Comparison of ENCODE assay signal across 22 cellular contexts in genomic region chr16:67774457-67774853, GRCh38. TPM values are rescaled to one million over a fixed set of nuclear protein-coding genes. Genes with fewer than 3 reads are reported as not detected.
A peak's percentile ranks its signal among the peaks of the same experiment; 100 is the strongest.
DNase-seq lines count a peak whose midpoint lies in the region; ATAC-seq and TF ChIP-seq lines count a peak whose summit lies in the region.
"Had no signal": no experiment of that assay in that cellular context is flagged by ENCODE, and none has a peak within 500 bp of the region (broad histone marks: within the 10 kb centered on the region; RNA-seq: fewer than 3 reads in every experiment).

No MANE protein-coding gene starts in this region.

- WGBS in psoas muscle, 3 donors: 38 to 68% (median 39%) methylated on average over 3 of the region's 3 CpGs
- 81 to 85% methylated on average over 3 of the region's 3 CpGs for WGBS in aorta, 2 donors

- H3K27ac Mint-ChIP-seq in activated CD8-positive, alpha-beta T cell treated with anti-CD3 and anti-CD28 coated beads for 36 hours: peak overlapping the region; percentile 62
- no peak overlapping the region for H3K27ac Mint-ChIP-seq in activated CD8-positive, alpha-beta T cell treated with anti-CD3 and anti-CD28 coated beads, Interleukin-2, amount 10 ng/mL, durations not matched to agents 7 days and 5 days
- H3K27ac Mint-ChIP-seq in endothelial cell (ENCODE audit: unreplicated experiment): peak overlapping the region; percentile 97
- H3K27ac Mint-ChIP-seq: GM23338 had no signal

- no peaks in the 10 kb centered on the region for H3K27me3 Mint-ChIP-seq in activated CD8-positive, alpha-beta T cell treated with anti-CD3 and anti-CD28 coated beads for 36 hours
- H3K27me3 Mint-ChIP-seq in activated CD8-positive, alpha-beta T cell treated with anti-CD3 and anti-CD28 coated beads, Interleukin-2, amount 10 ng/mL, durations not matched to agents 7 days and 5 days (ENCODE audit: low read depth): no peaks in the 10 kb centered on the region
- peaks cover 4% of the 10 kb centered on the region for H3K27me3 Mint-ChIP-seq in endothelial cell (ENCODE audit: unreplicated experiment)
- H3K27me3 Mint-ChIP-seq: CD4-positive, alpha-beta memory T cell had no signal

- no peaks in the 10 kb centered on the region for H3K9me3 ChIP-seq in psoas muscle
- no peaks in the 10 kb centered on the region for H3K9me3 ChIP-seq in aorta (ENCODE audit: control insufficient read depth, low read length)
- H3K9me3 ChIP-seq: BLaER1, SJSA1 had no signal

- peaks cover 4% of the 10 kb centered on the region for H3K4me1 Mint-ChIP-seq in activated CD8-positive, alpha-beta T cell treated with anti-CD3 and anti-CD28 coated beads for 36 hours (ENCODE audit: low read depth)
- peaks cover 4% of the 10 kb centered on the region for H3K4me1 Mint-ChIP-seq in activated CD8-positive, alpha-beta T cell treated with anti-CD3 and anti-CD28 coated beads, Interleukin-2, amount 10 ng/mL, durations not matched to agents 7 days and 5 days (ENCODE audit: low read depth)
- peaks cover 41% of the 10 kb centered on the region for H3K4me1 Mint-ChIP-seq in endothelial cell (ENCODE audit: unreplicated experiment)

- H3K4me3 Mint-ChIP-seq in activated CD8-positive, alpha-beta T cell treated with anti-CD3 and anti-CD28 coated beads for 36 hours: no peak overlapping the region
- H3K4me3 Mint-ChIP-seq in activated CD8-positive, alpha-beta T cell treated with anti-CD3 and anti-CD28 coated beads, Interleukin-2, amount 10 ng/mL, durations not matched to agents 7 days and 5 days: no peak overlapping the region
- H3K4me3 Mint-ChIP-seq in endothelial cell (ENCODE audit: unreplicated experiment): peak overlapping the region; percentile 75
- H3K4me3 Mint-ChIP-seq: CD4-positive, alpha-beta memory T cell; GM23338 had no signal

- no peaks in the 10 kb centered on the region for H3K9me3 Mint-ChIP-seq in activated CD8-positive, alpha-beta T cell treated with anti-CD3 and anti-CD28 coated beads for 36 hours
- no peaks in the 10 kb centered on the region for H3K9me3 Mint-ChIP-seq in activated CD8-positive, alpha-beta T cell treated with anti-CD3 and anti-CD28 coated beads, Interleukin-2, amount 10 ng/mL, durations not matched to agents 7 days and 5 days (ENCODE audit: insufficient read depth)
- no peaks in the 10 kb centered on the region for H3K9me3 Mint-ChIP-seq in endothelial cell (ENCODE audit: unreplicated experiment)
- H3K9me3 Mint-ChIP-seq: CD4-positive, alpha-beta memory T cell had no signal

- no peak for DNase-seq in activated CD8-positive, alpha-beta T cell treated with anti-CD3 and anti-CD28 coated beads for 36 hours
- DNase-seq in activated CD8-positive, alpha-beta T cell treated with anti-CD3 and anti-CD28 coated beads, Interleukin-2, amount 10 ng/mL, durations not matched to agents 7 days and 5 days: no peak
- no peak for DNase-seq in endothelial cell (ENCODE audit: low spot score)
- DNase-seq in psoas muscle: no peak
- no peak for DNase-seq in aorta
- no peak for DNase-seq in NCI-H2196 (lab: John Stamatoyannopoulos, UW; ENCODE audit: unreplicated experiment)
- no peak for DNase-seq in RWPE1 (ENCODE audit: low spot score)
- DNase-seq: ACHN; CD4-positive, alpha-beta memory T cell; HCEC 1CT; NCI-H1105; NCI-H146; NCI-H2029 treated with DMSO at 0.1 percent for 48 hours; NCI-H345; NCI-H524; NCI-H774; NK-92 treated with Interleukin-12 subunit alpha and Interleukin-12 subunit beta, amount 100 ng/mL, for 24 hours had no signal

- intact Hi-C loops in activated CD8-positive, alpha-beta T cell treated with anti-CD3 and anti-CD28 coated beads for 36 hours (cut with micrococcal nuclease): no loop called here
- intact Hi-C loops in psoas muscle (cut with DNase I): no loop called here
- intact Hi-C loops in aorta (cut with DNase I): no loop called here

- no peak overlapping the region for H3K4me3 ChIP-seq in psoas muscle
- H3K4me3 ChIP-seq in aorta (ENCODE audit: low read length in 2 of 2): no peak overlapping the region
- H3K4me3 ChIP-seq: BLaER1, GM23338, SJSA1 had no signal

- H3K4me1 ChIP-seq in psoas muscle (peaks cover 22% of the 10 kb centered on the region), aorta (ENCODE audit: control insufficient read depth in 1 of 2, insufficient read depth in 2 of 2, low read length in 2 of 2) (no peaks in the 10 kb centered on the region)
- H3K4me1 ChIP-seq: SJSA1 had no signal

- POLR2A ChIA-PET in activated CD8-positive, alpha-beta T cell treated with anti-CD3 and anti-CD28 coated beads for 36 hours (lab: Charles Lee): no interaction called here
- POLR2A ChIA-PET in activated CD8-positive, alpha-beta T cell treated with anti-CD3 and anti-CD28 coated beads, Interleukin-2, amount 10 ng/mL, durations not matched to agents 7 days and 5 days (lab: Charles Lee): no interaction called here
- POLR2A ChIA-PET in RWPE1 (lab: Yijun Ruan, JAX; ENCODE audit: low non-redundant PET): no interaction called here

- CTCF ChIA-PET in activated CD8-positive, alpha-beta T cell treated with anti-CD3 and anti-CD28 coated beads for 36 hours (lab: Charles Lee): no interaction called here
- CTCF ChIA-PET in activated CD8-positive, alpha-beta T cell treated with anti-CD3 and anti-CD28 coated beads, Interleukin-2, amount 10 ng/mL, durations not matched to agents 7 days and 5 days (lab: Charles Lee): interaction anchor here (1.1 kb wide), 1 partner anchor 253 kb away, joined by 3 read pairs; no protein-coding TSS in a partner anchor
- CTCF ChIA-PET in RWPE1 (lab: Yijun Ruan, JAX): interaction anchor here (1.7 kb wide), 1 partner anchor 42 kb away, joined by 7 read pairs; no protein-coding TSS in a partner anchor

- no peak for ATAC-seq in activated CD8-positive, alpha-beta T cell treated with anti-CD3 and anti-CD28 coated beads for 36 hours
- ATAC-seq in activated CD8-positive, alpha-beta T cell treated with anti-CD3 and anti-CD28 coated beads, Interleukin-2, amount 10 ng/mL, durations not matched to agents 7 days and 5 days: no peak
- peak in 3 of 4 donors; percentile 52 to 69 (median 56) for ATAC-seq in psoas muscle
- ATAC-seq in aorta (ENCODE audit: low FRiP score): peak; percentile 30
- ATAC-seq in HG03280 (IDR thresholded peaks at IDR 0.05; ENCODE audit: unreplicated experiment): no peak
- ATAC-seq: GM23338 had no signal

- no peaks in the 10 kb centered on the region for H3K27me3 ChIP-seq in psoas muscle (ENCODE audit: insufficient read depth in 3 of 3, low read length in 2 of 3)
- H3K27me3 ChIP-seq in aorta (ENCODE audit: control insufficient read depth in 1 of 2, insufficient read depth in 2 of 2, low read length in 1 of 2): no peaks in the 10 kb centered on the region
- H3K27me3 ChIP-seq: BLaER1, SJSA1 had no signal

- H3K36me3 Mint-ChIP-seq in activated CD8-positive, alpha-beta T cell treated with anti-CD3 and anti-CD28 coated beads for 36 hours (ENCODE audit: low read depth): peaks cover 11% of the 10 kb centered on the region
- peaks cover 21% of the 10 kb centered on the region for H3K36me3 Mint-ChIP-seq in activated CD8-positive, alpha-beta T cell treated with anti-CD3 and anti-CD28 coated beads, Interleukin-2, amount 10 ng/mL, durations not matched to agents 7 days and 5 days (ENCODE audit: low read depth)
- peaks cover 16% of the 10 kb centered on the region for H3K36me3 Mint-ChIP-seq in endothelial cell (ENCODE audit: low read depth, unreplicated experiment)

- H3K36me3 ChIP-seq in psoas muscle (ENCODE audit: insufficient read depth in 1 of 2, low read depth in 1 of 2) (peaks cover 0 to 18% of the 10 kb centered on the region in 2 donors), aorta (ENCODE audit: control insufficient read depth in 1 of 2, insufficient read depth in 2 of 2, low read length in 1 of 2) (no peaks in the 10 kb centered on the region)

- no peak for TF ChIP-seq CTCF in activated CD8-positive, alpha-beta T cell treated with anti-CD3 and anti-CD28 coated beads for 36 hours (IDR thresholded peaks at IDR 0.05)
- TF ChIP-seq CTCF in endothelial cell (IDR thresholded peaks at IDR 0.05; ENCODE audit: unreplicated experiment): no peak
- TF ChIP-seq CTCF in psoas muscle (IDR thresholded peaks at IDR 0.05): no peak
- TF ChIP-seq CTCF in RWPE1 (conservative IDR thresholded peaks at IDR 0.05; ENCODE audit: low read depth): no peak

- peak overlapping the region; percentile 73 for H3K27ac ChIP-seq in psoas muscle
- H3K27ac ChIP-seq in aorta (ENCODE audit: low read depth in 1 of 2, low read length in 2 of 2): no peak overlapping the region
- H3K27ac ChIP-seq in RWPE1: no peak overlapping the region; the same call in 1 of the 2 replicates
- H3K27ac ChIP-seq: 22Rv1, BLaER1, SJSA1 had no signal

RNA-seq across cellular contexts. Expression of gene RANBP10, which starts 31.9 kb away (rescaled TPM):
- total RNA-seq in activated CD8-positive, alpha-beta T cell treated with anti-CD3 and anti-CD28 coated beads for 36 hours: 10 to 100 TPM; 15.9 to 18.9 TPM
- 10 to 100 TPM; 25.9 to 30.5 TPM for total RNA-seq in activated CD8-positive, alpha-beta T cell treated with anti-CD3 and anti-CD28 coated beads, Interleukin-2, amount 10 ng/mL, durations not matched to agents 7 days and 5 days
- total RNA-seq in endothelial cell (ENCODE audit: unreplicated experiment) (19.5 TPM), psoas muscle (10 to 100 TPM; 17.6 to 27.9 (median 25.2) TPM), aorta (10 to 100 TPM; 17.7 to 21.6 TPM)
- polyA plus RNA-seq in psoas muscle (10 to 100 TPM in 2 of 3 donors, 1 to 10 TPM in 1; 9.1 to 16.3 (median 11.1) TPM), aorta (10 to 100 TPM in 1 of 2 donors, 1 to 10 TPM in 1; 5.5 to 11.9 TPM)

RNA-seq across cellular contexts. Expression of gene TSNAXIP1, which starts 32.2 kb away (rescaled TPM):
- total RNA-seq in activated CD8-positive, alpha-beta T cell treated with anti-CD3 and anti-CD28 coated beads for 36 hours: under 1 TPM; 0.40 to 0.47 TPM
- total RNA-seq in activated CD8-positive, alpha-beta T cell treated with anti-CD3 and anti-CD28 coated beads, Interleukin-2, amount 10 ng/mL, durations not matched to agents 7 days and 5 days: under 1 TPM; 0.47 to 0.63 TPM
- total RNA-seq in endothelial cell (ENCODE audit: unreplicated experiment) (2.8 TPM), psoas muscle (under 1 TPM; 0.29 to 0.88 (median 0.60) TPM), aorta (1 to 10 TPM in 1 of 2 donors, under 1 TPM in 1; 0.84 to 1.1 TPM)
- polyA plus RNA-seq in psoas muscle (1 to 10 TPM in 1 of 3 donors, under 1 TPM in 2; 0.27 to 1.4 (median 0.65) TPM), aorta (1 to 10 TPM in 1 of 2 donors, not detected in 1; 7.3 TPM)
- polyA plus RNA-seq: CD4-positive, alpha-beta memory T cell had no signal

RNA-seq across cellular contexts. Expression of gene GFOD2, which starts 55.3 kb away (rescaled TPM):
- 10 to 100 TPM; 11.6 to 14.1 TPM for total RNA-seq in activated CD8-positive, alpha-beta T cell treated with anti-CD3 and anti-CD28 coated beads for 36 hours
- total RNA-seq in activated CD8-positive, alpha-beta T cell treated with anti-CD3 and anti-CD28 coated beads, Interleukin-2, amount 10 ng/mL, durations not matched to agents 7 days and 5 days: 10 to 100 TPM; 12.5 to 14.0 TPM
- total RNA-seq in endothelial cell (ENCODE audit: unreplicated experiment) (44.2 TPM), psoas muscle (10 to 100 TPM in 1 of 4 donors, 1 to 10 TPM in 3; 8.0 to 11.3 (median 9.0) TPM), aorta (10 to 100 TPM; 18.7 to 27.3 TPM)
- polyA plus RNA-seq in psoas muscle (10 to 100 TPM; 12.2 to 17.3 (median 17.0) TPM), aorta (1 to 10 TPM; 7.4 to 8.5 TPM)

Comparison
In these comparisons a context has a peak if more than half of its experiments do, and no peak if none do; other contexts are left out.
1. ATAC-seq: peak in psoas muscle (3 of 4) and aorta (single experiment); none in activated CD8-positive, alpha-beta T cell treated with anti-CD3 and anti-CD28 coated beads for 36 hours (single experiment), activated CD8-positive, alpha-beta T cell treated with anti-CD3 and anti-CD28 coated beads, Interleukin-2, amount 10 ng/mL, durations not matched to agents 7 days and 5 days (single experiment) and HG03280 (single experiment).